28 cellular contexts compared by ENCODE assay signal in genomic region chr6:102215425-102215824, GRCh38.
"Had no signal": no experiment of that assay in that cellular context is flagged by ENCODE, and none has a peak within 500 bp of the region (broad histone marks: within the 10 kb centered on the region; RNA-seq: fewer than 3 reads in every experiment).

No MANE protein-coding gene starts in this region.

- H3K36me3 ChIP-seq: cardiac muscle cell, ovary, prostate gland, sigmoid colon, tibial nerve, WERI-Rb-1 had no signal

- H3K4me3 ChIP-seq: cardiac muscle cell, ovary, prostate gland, sigmoid colon, tibial nerve had no signal

- DNase-seq: activated CD4-positive, alpha-beta T cell treated with anti-CD3 and anti-CD28 coated beads for 48 hours; activated CD4-positive, alpha-beta T cell treated with anti-CD3 and anti-CD28 coated beads, Interleukin-2, amount 50 U/mL, for 48 hours; activated CD8-positive, alpha-beta memory T cell treated with anti-CD3 and anti-CD28 coated beads for 24 hours; aorta; cortex of kidney; effector memory CD8-positive, alpha-beta T cell; erythroblast; head of caudate nucleus; hypothalamus; immature natural killer cell; kidney; left colon; mammary epithelial cell; naive thymus-derived CD4-positive, alpha-beta T cell; ovary; sigmoid colon; stimulated activated CD4-positive, alpha-beta T cell treated with anti-CD3 and anti-CD28 coated beads, Interleukin-2, amount 100 ng/mL, for 48 hours; stimulated activated naive CD4-positive, alpha-beta T cell treated with Interleukin-2 at 50 U/mL for 16 hours; T-helper 9 cell; WERI-Rb-1 had no signal

- H3K9me3 Mint-ChIP-seq: activated T-helper 1 cell treated with anti-CD3 and anti-CD28 coated beads, Interleukin-12 subunit alpha, Interleukin-12 subunit beta, Interleukin-2, Interleukin-4 antibody, amounts not matched to agents 30 ng/mL and 10 ng/mL and 1 ng/mL, durations not matched to agents 14 hours and 24 hours and 36 hours; effector memory CD8-positive, alpha-beta T cell had no signal

- H3K4me1 ChIP-seq: prostate gland, sigmoid colon, tibial nerve had no signal

- H3K4me1 Mint-ChIP-seq: brain; immature natural killer cell; naive thymus-derived CD4-positive, alpha-beta T cell had no signal

- H3K27ac ChIP-seq: cardiac muscle cell, ovary, prostate gland, sigmoid colon, tibial nerve, WERI-Rb-1 had no signal

- H3K36me3 Mint-ChIP-seq: activated naive CD8-positive, alpha-beta T cell; brain; immature natural killer cell; naive thymus-derived CD4-positive, alpha-beta T cell had no signal

- ATAC-seq: activated CD4-positive, CD25-positive, alpha-beta regulatory T cell treated with anti-CD3 and anti-CD28 coated beads, Interleukin-2, amount 50 U/mL, for 24 hours; effector memory CD8-positive, alpha-beta T cell; left colon; naive thymus-derived CD4-positive, alpha-beta T cell had no signal

- H3K4me3 Mint-ChIP-seq: activated naive CD8-positive, alpha-beta T cell; activated T-helper 1 cell treated with anti-CD3 and anti-CD28 coated beads, Interleukin-12 subunit alpha, Interleukin-12 subunit beta, Interleukin-2, Interleukin-4 antibody, amounts not matched to agents 30 ng/mL and 10 ng/mL and 1 ng/mL, durations not matched to agents 14 hours and 24 hours and 36 hours; brain; effector memory CD8-positive, alpha-beta T cell; immature natural killer cell; naive thymus-derived CD4-positive, alpha-beta T cell; T-helper 1 cell treated with Interleukin-12 subunit alpha and Interleukin-12 subunit beta and Interleukin-4 antibody, amounts not matched to agents 30 μg/mL and 1 μg/mL, for 36 hours had no signal

- H3K27me3 Mint-ChIP-seq: activated naive CD8-positive, alpha-beta T cell; brain; effector memory CD8-positive, alpha-beta T cell; naive thymus-derived CD4-positive, alpha-beta T cell had no signal

- H3K27ac Mint-ChIP-seq: activated naive CD8-positive, alpha-beta T cell; activated T-helper 1 cell treated with anti-CD3 and anti-CD28 coated beads, Interleukin-12 subunit alpha, Interleukin-12 subunit beta, Interleukin-2, Interleukin-4 antibody, amounts not matched to agents 30 ng/mL and 10 ng/mL and 1 ng/mL, durations not matched to agents 14 hours and 24 hours and 36 hours; brain; effector memory CD8-positive, alpha-beta T cell; immature natural killer cell; naive thymus-derived CD4-positive, alpha-beta T cell; T-helper 1 cell treated with Interleukin-12 subunit alpha and Interleukin-12 subunit beta and Interleukin-4 antibody, amounts not matched to agents 30 μg/mL and 1 μg/mL, for 36 hours had no signal

- H3K27me3 ChIP-seq: cardiac muscle cell, ovary, sigmoid colon, tibial nerve had no signal

- H3K9me3 ChIP-seq: ovary, prostate gland, sigmoid colon, tibial nerve had no signal
